Comparison of ENCODE assay signal across 1 cellular context in the genomic region with DNA sequence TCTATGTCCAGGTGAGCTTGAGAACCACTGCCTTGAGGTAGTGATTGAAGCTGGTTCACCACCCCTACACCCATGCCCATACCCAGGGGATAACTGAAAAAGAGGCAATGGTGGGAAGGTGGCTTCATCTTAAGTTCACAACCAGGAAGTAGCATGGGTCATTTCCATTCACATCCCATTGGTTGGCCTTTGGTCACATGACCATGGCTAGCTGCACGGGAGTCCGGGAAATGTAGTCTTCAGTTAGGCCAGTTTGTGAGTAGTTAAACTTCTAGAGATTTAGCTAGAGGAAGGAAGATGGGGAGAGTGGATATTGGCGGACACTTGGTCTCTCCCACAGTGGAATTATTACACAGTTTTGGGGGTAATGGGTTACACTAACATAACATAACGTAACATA.
A peak's percentile ranks its signal among the peaks of the same experiment; 100 is the strongest.
TF ChIP-seq lines count a peak whose summit lies in the region.

No MANE protein-coding gene starts in this region.

TF ChIP-seq in H1, 55 proteins besides CTCF, POLR2A, EP300 and RAD21 (continued from another document):
- TF ChIP-seq, protein P1, sequence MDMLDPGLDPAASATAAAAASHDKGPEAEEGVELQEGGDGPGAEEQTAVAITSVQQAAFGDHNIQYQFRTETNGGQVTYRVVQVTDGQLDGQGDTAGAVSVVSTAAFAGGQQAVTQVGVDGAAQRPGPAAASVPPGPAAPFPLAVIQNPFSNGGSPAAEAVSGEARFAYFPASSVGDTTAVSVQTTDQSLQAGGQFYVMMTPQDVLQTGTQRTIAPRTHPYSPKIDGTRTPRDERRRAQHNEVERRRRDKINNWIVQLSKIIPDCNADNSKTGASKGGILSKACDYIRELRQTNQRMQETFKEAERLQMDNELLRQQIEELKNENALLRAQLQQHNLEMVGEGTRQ (IDR thresholded peaks at IDR 0.05; ENCODE audit: low read length) = peak; percentile 40; the same call in 1 of the 2 replicates
- no peak for TF ChIP-seq NANOG (IDR thresholded peaks at IDR 0.05; ENCODE audit: insufficient read depth, low read depth, low read length, poor library complexity, severe bottlenecking)
